26 cellular contexts compared by ENCODE assay signal in the genomic region with DNA sequence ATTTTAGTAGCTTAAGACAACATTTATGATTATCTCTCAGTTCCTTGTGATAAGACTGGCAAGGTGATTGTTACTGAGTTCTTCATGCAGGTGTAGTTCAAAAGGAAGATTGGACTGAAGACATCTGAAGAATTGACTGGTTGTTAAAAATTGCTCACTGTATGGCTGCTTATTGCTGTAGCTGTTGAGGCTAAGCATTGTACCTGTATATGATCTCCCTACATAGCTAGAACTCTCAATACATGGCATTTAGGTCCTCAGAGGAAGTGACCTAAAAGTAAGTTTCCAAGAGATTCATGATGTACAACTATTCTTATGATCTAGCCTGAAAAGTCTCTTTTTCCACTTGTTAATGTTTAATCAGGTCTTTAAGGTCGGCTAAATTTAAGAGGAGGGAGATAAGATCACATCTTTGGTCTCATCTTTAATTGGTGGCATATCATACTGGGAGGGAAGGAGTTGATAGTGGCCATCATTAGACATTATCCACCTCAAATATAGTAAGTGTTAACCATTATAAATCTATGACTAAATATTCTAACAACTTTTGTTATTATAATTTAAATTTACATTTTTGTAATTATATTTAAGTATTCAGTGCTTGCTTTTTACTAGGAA.
"Had no signal": no experiment of that assay in that cellular context is flagged by ENCODE, and none has a peak within 500 bp of the region (broad histone marks: within the 10 kb centered on the region; RNA-seq: fewer than 3 reads in every experiment).

No MANE protein-coding gene starts in this region.

- H3K4me1 ChIP-seq: esophagus squamous epithelium, gastrocnemius medialis, heart right ventricle, left lung, lower lobe of right lung had no signal

- H3K27ac Mint-ChIP-seq: mesothelial cell of epicardium, naive B cell had no signal

- H3K9me3 Mint-ChIP-seq: mesothelial cell of epicardium had no signal

- H3K27me3 Mint-ChIP-seq: naive B cell had no signal

- H3K9me3 ChIP-seq: esophagus squamous epithelium, gastrocnemius medialis, left lung, lower lobe of right lung, mucosa of descending colon had no signal

- H3K4me3 Mint-ChIP-seq: mesothelial cell of epicardium, naive B cell had no signal

- ATAC-seq: esophagus mucosa, gastrocnemius medialis, heart right ventricle, left cardiac atrium, left lung, left ventricle myocardium superior, lower lobe of right lung, mucosa of descending colon had no signal

- H3K36me3 ChIP-seq: esophagus squamous epithelium, gastrocnemius medialis, heart right ventricle, left lung, lower lobe of right lung had no signal

- H3K27me3 ChIP-seq: dorsolateral prefrontal cortex, esophagus squamous epithelium, gastrocnemius medialis, heart right ventricle, left lung had no signal

- H3K4me3 ChIP-seq: coronary artery, dorsolateral prefrontal cortex, esophagus squamous epithelium, gastrocnemius medialis, heart right ventricle, left lung, lower lobe of right lung, mucosa of descending colon had no signal

- DNase-seq: dermis blood vessel endothelial cell; dorsolateral prefrontal cortex; effector CD4-positive, alpha-beta T cell; effector memory CD4-positive, alpha-beta T cell; erythroblast; esophagus squamous epithelium; foreskin fibroblast; foreskin melanocyte; gastrocnemius medialis; glutamatergic neuron; head of caudate nucleus; heart right ventricle; hippocampal formation; left cardiac atrium; left lung; left ventricle myocardium superior; lower lobe of right lung; mesenchymal stem cell; mucosa of descending colon; naive B cell had no signal

- H3K36me3 Mint-ChIP-seq: mesothelial cell of epicardium, naive B cell had no signal

- H3K4me1 Mint-ChIP-seq: naive B cell had no signal

- H3K27ac ChIP-seq: coronary artery, dorsolateral prefrontal cortex, epithelial cell of prostate, esophagus squamous epithelium, gastrocnemius medialis, heart right ventricle, left lung, lower lobe of right lung had no signal

- FAIRE-seq: islet of Langerhans, keratinocyte had no signal
